7 cellular contexts compared by ENCODE assay signal in the genomic region with DNA sequence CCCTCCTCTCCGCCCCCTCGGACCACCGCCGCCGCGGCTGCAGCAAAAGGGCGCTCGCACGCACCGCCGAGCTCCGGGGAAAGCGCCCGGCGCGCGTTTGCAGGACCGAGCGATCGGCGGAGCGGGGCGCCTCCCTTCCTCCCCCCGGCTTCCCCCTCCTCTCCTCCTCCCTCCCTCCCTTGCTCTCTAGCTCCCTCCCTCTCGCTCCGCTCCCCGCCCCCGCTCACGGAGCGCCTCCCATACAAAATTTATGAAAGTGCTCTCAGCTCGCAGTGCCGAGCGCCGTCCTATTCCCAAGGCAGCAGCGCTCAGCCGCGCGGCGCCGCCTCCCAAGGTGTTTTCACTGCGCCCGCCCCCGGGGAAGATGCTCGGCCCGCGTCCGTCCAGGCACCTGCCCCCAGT. TPM values are rescaled to one million over a fixed set of nuclear protein-coding genes. Genes with fewer than 3 reads are reported as not detected.
DNase-seq lines count a peak whose midpoint lies in the region; ATAC-seq and TF ChIP-seq lines count a peak whose summit lies in the region.

A gene with protein sequence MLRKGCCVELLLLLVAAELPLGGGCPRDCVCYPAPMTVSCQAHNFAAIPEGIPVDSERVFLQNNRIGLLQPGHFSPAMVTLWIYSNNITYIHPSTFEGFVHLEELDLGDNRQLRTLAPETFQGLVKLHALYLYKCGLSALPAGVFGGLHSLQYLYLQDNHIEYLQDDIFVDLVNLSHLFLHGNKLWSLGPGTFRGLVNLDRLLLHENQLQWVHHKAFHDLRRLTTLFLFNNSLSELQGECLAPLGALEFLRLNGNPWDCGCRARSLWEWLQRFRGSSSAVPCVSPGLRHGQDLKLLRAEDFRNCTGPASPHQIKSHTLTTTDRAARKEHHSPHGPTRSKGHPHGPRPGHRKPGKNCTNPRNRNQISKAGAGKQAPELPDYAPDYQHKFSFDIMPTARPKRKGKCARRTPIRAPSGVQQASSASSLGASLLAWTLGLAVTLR (minus strand): TSS at position 115 of the 402 bp plus-strand sequence. CDS start 469 bp downstream, outside the sequence.

- H3K27me3 Mint-ChIP-seq in GM23338 (ENCODE audit: insufficient read depth, low read depth, poor library complexity): peaks cover 82% of the 10 kb centered on the region
- peaks cover 27% of the 10 kb centered on the region for H3K27me3 Mint-ChIP-seq in activated T-cell treated with anti-CD3 and anti-CD28 coated beads, Interleukin-2, amount 50 U/mL, for 4 hours (ENCODE audit: low read depth)
- H3K27me3 Mint-ChIP-seq in naive thymus-derived CD8-positive, alpha-beta T cell: peaks cover 4 to 28% (median 14%) of the 10 kb centered on the region in 5 donors

- peak within 1 kb of the TSS; percentile 69 for H3K4me3 ChIP-seq in GM23338
- H3K4me3 ChIP-seq in esophagus (ENCODE audit: low read depth in 1 of 2, low read length in 2 of 2): peak within 1 kb of the TSS; percentile 52 to 53
- H3K4me3 ChIP-seq in suprapubic skin: peak within 1 kb of the TSS; percentile 74

- H3F3A ChIP-seq in GM23338 (replicated peaks; ENCODE audit: low read depth): 0 out of 2 replicates have a peak, but pooled peaks cover 4% of the 10 kb centered on the region

- ATAC-seq in GM23338: peak; percentile 5
- ATAC-seq in activated T-cell treated with anti-CD3 and anti-CD28 coated beads, Interleukin-2, amount 50 U/mL, for 4 hours: peak; percentile 31 to 35
- ATAC-seq in naive thymus-derived CD8-positive, alpha-beta T cell: peak; percentile 31 to 47
- no peak for ATAC-seq in HG03039 (IDR thresholded peaks at IDR 0.05; ENCODE audit: unreplicated experiment)

- no peak within 1 kb of the TSS for H3K27ac Mint-ChIP-seq in GM23338
- H3K27ac Mint-ChIP-seq in naive thymus-derived CD8-positive, alpha-beta T cell: peak within 1 kb of the TSS in 4 of 10 donors; percentile 36 to 91 (median 41)

- 0 to 1% methylated on average over 42 to 47 of the region's 47 CpGs for WGBS in esophagus, 2 donors
- WGBS in suprapubic skin: 1% methylated on average over 35 of the region's 47 CpGs

- H3K4me1 Mint-ChIP-seq in GM23338: no peaks in the 10 kb centered on the region; the same call in 2 of the 3 replicates
- peaks cover 17% of the 10 kb centered on the region for H3K4me1 Mint-ChIP-seq in activated T-cell treated with anti-CD3 and anti-CD28 coated beads, Interleukin-2, amount 50 U/mL, for 4 hours (ENCODE audit: low read depth)
- H3K4me1 Mint-ChIP-seq in naive thymus-derived CD8-positive, alpha-beta T cell: peaks cover 20 to 32% (median 30%) of the 10 kb centered on the region in 4 donors

- no peaks in the 10 kb centered on the region for H3K9me3 Mint-ChIP-seq in GM23338
- H3K9me3 Mint-ChIP-seq in activated T-cell treated with anti-CD3 and anti-CD28 coated beads, Interleukin-2, amount 50 U/mL, for 4 hours: no peaks in the 10 kb centered on the region
- no peaks in the 10 kb centered on the region for H3K9me3 Mint-ChIP-seq in naive thymus-derived CD8-positive, alpha-beta T cell

- peak within 1 kb of the TSS; percentile 94 for H2AFZ ChIP-seq in GM23338

- H3K4me3 Mint-ChIP-seq in GM23338: peak within 1 kb of the TSS; percentile 68
- H3K4me3 Mint-ChIP-seq in activated T-cell treated with anti-CD3 and anti-CD28 coated beads, Interleukin-2, amount 50 U/mL, for 4 hours: peak within 1 kb of the TSS; percentile 79
- peak within 1 kb of the TSS; percentile 79 to 89 (median 83) for H3K4me3 Mint-ChIP-seq in naive thymus-derived CD8-positive, alpha-beta T cell

- POLR2A ChIA-PET in naive thymus-derived CD8-positive, alpha-beta T cell (lab: Charles Lee): interaction anchor here (0.8 to 1.1 kb wide), 3 partner anchors 11 to 144 kb away, joined by 4 to 6 read pairs (median 4); a partner anchor contains a TSS

- no peak for TF ChIP-seq EP300 in suprapubic skin (IDR thresholded peaks at IDR 0.05)

- H3K9me2 ChIP-seq in GM23338 (ENCODE audit: insufficient read depth): no peaks in the 10 kb centered on the region

- H3K27ac ChIP-seq in GM23338 (ENCODE audit: low read depth): no peak within 1 kb of the TSS
- peak within 1 kb of the TSS in 1 of 2 donors; percentile 10 for H3K27ac ChIP-seq in esophagus (ENCODE audit: low read depth in 2 of 2, low read length in 1 of 2)
- peak within 1 kb of the TSS; percentile 72 for H3K27ac ChIP-seq in suprapubic skin

- no peak for TF ChIP-seq POLR2A in suprapubic skin (IDR thresholded peaks at IDR 0.05)

- H3K4me2 ChIP-seq in GM23338: peak within 1 kb of the TSS; percentile 88

- no peaks in the 10 kb centered on the region for H4K20me1 ChIP-seq in GM23338 (replicated peaks; ENCODE audit: insufficient read depth)

- H3K27me3 ChIP-seq in GM23338 (ENCODE audit: insufficient read depth) (peaks cover 94% of the 10 kb centered on the region), esophagus (ENCODE audit: control insufficient read depth in 1 of 2, insufficient read depth in 2 of 2, low read length in 2 of 2) (no peaks in the 10 kb centered on the region), suprapubic skin (no peaks in the 10 kb centered on the region)

- H3K4me1 ChIP-seq in GM23338 (ENCODE audit: insufficient read depth) (peaks cover 4% of the 10 kb centered on the region; the same call in 1 of the 2 replicates), esophagus (ENCODE audit: control insufficient read depth in 2 of 2, insufficient read depth in 2 of 2, low read length in 1 of 2) (peaks cover 4 to 5% of the 10 kb centered on the region in 2 donors), suprapubic skin (peaks cover 50% of the 10 kb centered on the region)

- H3K79me2 ChIP-seq in GM23338 (replicated peaks; ENCODE audit: insufficient read depth): no peaks in the 10 kb centered on the region

- H3K36me3 Mint-ChIP-seq in GM23338 (ENCODE audit: low read depth): no peaks in the 10 kb centered on the region
- H3K36me3 Mint-ChIP-seq in activated T-cell treated with anti-CD3 and anti-CD28 coated beads, Interleukin-2, amount 50 U/mL, for 4 hours (ENCODE audit: insufficient read depth): no peaks in the 10 kb centered on the region
- H3K36me3 Mint-ChIP-seq in naive thymus-derived CD8-positive, alpha-beta T cell: no peaks in the 10 kb centered on the region

- no peak for TF ChIP-seq CTCF in GM23338 (conservative IDR thresholded peaks at IDR 0.05; ENCODE audit: low read depth in 2 of 2)
- TF ChIP-seq CTCF in suprapubic skin (IDR thresholded peaks at IDR 0.05): no peak

- H3K9me3 ChIP-seq in esophagus (ENCODE audit: control insufficient read depth in 2 of 2, insufficient read depth in 1 of 2, low read depth in 1 of 2, low read length in 1 of 2): no peaks in the 10 kb centered on the region
- no peaks in the 10 kb centered on the region for H3K9me3 ChIP-seq in suprapubic skin

- H3K36me3 ChIP-seq in GM23338 (ENCODE audit: insufficient read depth) (no peaks in the 10 kb centered on the region), esophagus (ENCODE audit: control insufficient read depth in 2 of 2, insufficient read depth in 2 of 2, low read length in 1 of 2) (no peaks in the 10 kb centered on the region), suprapubic skin (no peaks in the 10 kb centered on the region)

- DNase-seq in GM23338 (ENCODE audit: low spot score) (peak; percentile 72), NCI-H82 treated with DMSO at 0.1 percent for 48 hours (lab: John Stamatoyannopoulos, UW; ENCODE audit: unreplicated experiment) (peak; percentile 54), suprapubic skin (ENCODE audit: low spot score in 2 of 2) (peak; percentile 85 to 88)
- peak; percentile 75 for DNase-seq in activated T-cell treated with anti-CD3 and anti-CD28 coated beads, Interleukin-2, amount 50 U/mL, for 4 hours
- peak; percentile 48 to 88 (median 64) for DNase-seq in naive thymus-derived CD8-positive, alpha-beta T cell

TF ChIP-seq in GM23338, 12 proteins besides CTCF, POLR2A, EP300 and RAD21:
- no peak for TF ChIP-seq JUNB (IDR thresholded peaks at IDR 0.05; ENCODE audit: unreplicated experiment)
- TF ChIP-seq CREB1 (CRISPR knock-in tag; IDR thresholded peaks at IDR 0.05; ENCODE audit: low read depth): no peak
- peak; percentile 46 for TF ChIP-seq EZH2 (IDR thresholded peaks at IDR 0.05; ENCODE audit: low read depth, unreplicated experiment)
- TF ChIP-seq, protein P1, sequence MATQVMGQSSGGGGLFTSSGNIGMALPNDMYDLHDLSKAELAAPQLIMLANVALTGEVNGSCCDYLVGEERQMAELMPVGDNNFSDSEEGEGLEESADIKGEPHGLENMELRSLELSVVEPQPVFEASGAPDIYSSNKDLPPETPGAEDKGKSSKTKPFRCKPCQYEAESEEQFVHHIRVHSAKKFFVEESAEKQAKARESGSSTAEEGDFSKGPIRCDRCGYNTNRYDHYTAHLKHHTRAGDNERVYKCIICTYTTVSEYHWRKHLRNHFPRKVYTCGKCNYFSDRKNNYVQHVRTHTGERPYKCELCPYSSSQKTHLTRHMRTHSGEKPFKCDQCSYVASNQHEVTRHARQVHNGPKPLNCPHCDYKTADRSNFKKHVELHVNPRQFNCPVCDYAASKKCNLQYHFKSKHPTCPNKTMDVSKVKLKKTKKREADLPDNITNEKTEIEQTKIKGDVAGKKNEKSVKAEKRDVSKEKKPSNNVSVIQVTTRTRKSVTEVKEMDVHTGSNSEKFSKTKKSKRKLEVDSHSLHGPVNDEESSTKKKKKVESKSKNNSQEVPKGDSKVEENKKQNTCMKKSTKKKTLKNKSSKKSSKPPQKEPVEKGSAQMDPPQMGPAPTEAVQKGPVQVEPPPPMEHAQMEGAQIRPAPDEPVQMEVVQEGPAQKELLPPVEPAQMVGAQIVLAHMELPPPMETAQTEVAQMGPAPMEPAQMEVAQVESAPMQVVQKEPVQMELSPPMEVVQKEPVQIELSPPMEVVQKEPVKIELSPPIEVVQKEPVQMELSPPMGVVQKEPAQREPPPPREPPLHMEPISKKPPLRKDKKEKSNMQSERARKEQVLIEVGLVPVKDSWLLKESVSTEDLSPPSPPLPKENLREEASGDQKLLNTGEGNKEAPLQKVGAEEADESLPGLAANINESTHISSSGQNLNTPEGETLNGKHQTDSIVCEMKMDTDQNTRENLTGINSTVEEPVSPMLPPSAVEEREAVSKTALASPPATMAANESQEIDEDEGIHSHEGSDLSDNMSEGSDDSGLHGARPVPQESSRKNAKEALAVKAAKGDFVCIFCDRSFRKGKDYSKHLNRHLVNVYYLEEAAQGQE (IDR thresholded peaks at IDR 0.05; ENCODE audit: unreplicated experiment): no peak
- no peak for TF ChIP-seq ZNF114 (CRISPR knock-in tag; IDR thresholded peaks at IDR 0.05)
- no peak for TF ChIP-seq NANOG (IDR thresholded peaks at IDR 0.05; ENCODE audit: borderline replicate concordance)
TF ChIP-seq in GM23338: peak in this region for 1.

RNA-seq across cellular contexts. Expression of the gene that starts here (rescaled TPM):
- 0.17 TPM in 1 of 2 replicates, not detected in the other for total RNA-seq in GM23338 (2014; rRNA removed; shearing (Covaris generic))
- not detected in 2 replicates for polyA plus RNA-seq in GM23338 (2016; fragmentation: Nextera tagmentation; extraction: Ambion mirVana)
- total RNA-seq in activated T-cell treated with anti-CD3 and anti-CD28 coated beads, Interleukin-2, amount 50 U/mL, for 4 hours: 1 to 10 TPM; 1.0 to 2.5 (median 2.0) TPM
- polyA plus RNA-seq in esophagus: 1 to 10 TPM in 1 of 2 donors, under 1 TPM in 1; 0.89 to 2.0 TPM
- under 1 TPM; 0.41 to 0.57 TPM for total RNA-seq in naive thymus-derived CD8-positive, alpha-beta T cell
- under 1 TPM; 0.25 to 0.44 (median 0.35) TPM for polyA plus RNA-seq in naive thymus-derived CD8-positive, alpha-beta T cell
- total RNA-seq in suprapubic skin: 10 to 100 TPM; 16.4 to 24.8 (median 21.6) TPM

Comparison
In these comparisons a context has a peak if more than half of its experiments do, and no peak if none do; other contexts are left out.
1. RNA of the gene that starts here (total RNA-seq): 16.4 to 24.8 TPM in suprapubic skin; 1.0 to 2.5 TPM in activated T-cell treated with anti-CD3 and anti-CD28 coated beads, Interleukin-2, amount 50 U/mL, for 4 hours, 0.41 to 0.57 TPM in naive thymus-derived CD8-positive, alpha-beta T cell and 0.17 TPM in GM23338; every median in the first group is over 4 times any median in the second.
2. Peak in DNase-seq, ATAC-seq, H3K4me3 ChIP-seq and H3K4me2 ChIP-seq in GM23338; RNA of the gene not detected or under 1 TPM.
3. Peak in DNase-seq and ATAC-seq in naive thymus-derived CD8-positive, alpha-beta T cell; RNA of the gene not detected or under 1 TPM.
4. Peak in every context shown above with its lines, with median percentiles within 50 percentile points of each other: DNase-seq, H3K4me3 ChIP-seq and H3K4me3 Mint-ChIP-seq.